7 cellular contexts compared by ENCODE assay signal in the genomic region with DNA sequence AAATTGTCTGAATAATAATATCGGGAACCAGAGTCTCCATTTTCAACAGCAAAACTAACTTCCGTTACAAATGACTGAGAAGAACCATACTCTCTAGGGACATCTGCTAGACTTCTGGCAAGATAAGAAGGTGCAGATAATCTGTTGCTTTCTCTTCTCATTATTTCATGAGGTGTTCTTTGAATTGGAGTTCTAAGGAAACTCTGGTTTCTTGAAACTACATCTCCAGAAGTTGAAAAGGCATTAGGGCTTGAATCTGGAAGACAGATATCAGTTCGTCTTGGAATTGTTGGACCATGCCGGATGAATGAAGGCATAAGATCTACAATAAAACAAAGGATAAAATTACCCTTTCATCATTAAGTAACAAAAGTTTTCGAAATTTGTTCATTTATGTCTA. TPM values are rescaled to one million over a fixed set of nuclear protein-coding genes. Genes with fewer than 3 reads are reported as not detected.
A peak's percentile ranks its signal among the peaks of the same experiment; 100 is the strongest.
DNase-seq lines count a peak whose midpoint lies in the region; ATAC-seq and TF ChIP-seq lines count a peak whose summit lies in the region.
"Not testable (repeated sequence)": the region's sequence is repeated elsewhere in the genome, so short reads cannot be mapped to it uniquely, and the experiment has no call there.

No MANE protein-coding gene starts in this region.

- peaks cover 17% of the 10 kb centered on the region; the same call in 1 of the 2 replicates for H3F3A ChIP-seq in PC-9 (ENCODE audit: insufficient read depth, low read depth)

- H3K27me3 Mint-ChIP-seq in MCF 10A (ENCODE audit: insufficient read depth, unreplicated experiment) = not testable (repeated sequence)

- ATAC-seq in DND-41 (ENCODE audit: insufficient read depth, low read depth) (peak; percentile 33; the same call in 1 of the 3 replicates), GM19351 (IDR thresholded peaks at IDR 0.05; ENCODE audit: unreplicated experiment) (peak; percentile 31), HG03460 (IDR thresholded peaks at IDR 0.05; ENCODE audit: unreplicated experiment) (peak; percentile 39)

- not testable (repeated sequence) for TF ChIP-seq CTCF in DND-41 (IDR thresholded peaks at IDR 0.05; ENCODE audit: borderline replicate concordance, extremely low read depth, low read length, poor library complexity, severe bottlenecking); PC-9 (conservative IDR thresholded peaks at IDR 0.05); MCF 10A (IDR thresholded peaks at IDR 0.05; ENCODE audit: unreplicated experiment); foreskin fibroblast (IDR thresholded peaks at IDR 0.05; ENCODE audit: low read depth, low read length); osteoblast (IDR thresholded peaks at IDR 0.05; ENCODE audit: extremely low read depth, low read depth, low read length)

- not testable (repeated sequence) for H3K9ac ChIP-seq in DND-41 (ENCODE audit: low read depth, low read length)

- H2AFZ ChIP-seq in DND-41 (ENCODE audit: low read depth, low read length); PC-9; osteoblast (ENCODE audit: low read length): not testable (repeated sequence)

- H3K4me3 ChIP-seq in DND-41 (ENCODE audit: low read depth in 1 of 2, low read length in 2 of 2); osteoblast (ENCODE audit: insufficient read depth, low read length): not testable (repeated sequence)
- peak overlapping the region; percentile 99; the same call in 1 of the 2 replicates for H3K4me3 ChIP-seq in PC-9
- H3K4me3 ChIP-seq in foreskin fibroblast (ENCODE audit: low read depth in 1 of 2, low read length in 2 of 2) = peak overlapping the region; percentile 24 to 82

- POLR2A ChIA-PET in PC-9 (lab: Charles Lee; ENCODE audit: unreplicated experiment) = not testable (repeated sequence)
- POLR2A ChIA-PET in MCF 10A (lab: Yijun Ruan, JAX) = interaction anchor here (0.7 to 2.2 kb wide), 6 partner anchors 10 to 111 kb away, joined by 3 to 31 read pairs (median 6); partner anchors contain the start of gene ATL1

- peak overlapping the region; percentile 24 for H3K4me3 Mint-ChIP-seq in MCF 10A (ENCODE audit: unreplicated experiment)

- intact Hi-C loops in PC-9 (cut with micrococcal nuclease; ENCODE audit: unreplicated experiment) = not testable (repeated sequence)
- intact Hi-C loops in MCF 10A (cut with micrococcal nuclease) = loop anchor here (5.0 kb wide), 2 partner anchors 62 to 112 kb away; no protein-coding TSS in a partner anchor

- peaks cover 11% of the 10 kb centered on the region for H3K27me3 ChIP-seq in DND-41 (ENCODE audit: insufficient read depth, low read length, poor library complexity)
- H3K27me3 ChIP-seq in PC-9 (ENCODE audit: insufficient read depth, low read depth); osteoblast (ENCODE audit: insufficient read depth, low read length): not testable (repeated sequence)

- CTCF ChIA-PET in PC-9 (lab: Charles Lee) = not testable (repeated sequence)
- CTCF ChIA-PET in MCF 10A (lab: Yijun Ruan, JAX) = interaction anchor here (1.2 to 1.3 kb wide), 2 partner anchors 56 to 64 kb away, joined by 3 read pairs; no protein-coding TSS in a partner anchor

- not testable (repeated sequence) for BruUV-seq in PC-9 (replicated peaks; lab: Mats Ljungman, UMichigan); MCF 10A (replicated peaks; lab: Mats Ljungman, UMichigan)

- H3K36me3 ChIP-seq in DND-41 (ENCODE audit: insufficient read depth, low read length) (peaks cover 15% of the 10 kb centered on the region; the same call in 1 of the 2 replicates), PC-9 (ENCODE audit: low read depth) (peaks cover 27% of the 10 kb centered on the region), osteoblast (ENCODE audit: insufficient read depth, low read length) (peaks cover 20% of the 10 kb centered on the region)

- not testable (repeated sequence) for DNase-seq in DND-41; PC-9; MCF 10A (ENCODE audit: unreplicated experiment); foreskin fibroblast; osteoblast (ENCODE audit: insufficient read length, low spot score, missing footprints)

- H3K4me1 Mint-ChIP-seq in MCF 10A (ENCODE audit: insufficient read depth, unreplicated experiment) = peaks cover 25% of the 10 kb centered on the region

- H3K4me2 ChIP-seq in DND-41 (ENCODE audit: insufficient read depth, low read length) (peak overlapping the region; percentile 91), PC-9 (peak overlapping the region; percentile 95), osteoblast (ENCODE audit: insufficient read depth, low read length) (peak overlapping the region; percentile 91)

- H3K79me2 ChIP-seq in DND-41 (ENCODE audit: insufficient read depth, low read length) = peaks cover 23% of the 10 kb centered on the region
- H3K79me2 ChIP-seq in PC-9 (ENCODE audit: low read depth) = peaks cover 56% of the 10 kb centered on the region
- H3K79me2 ChIP-seq in osteoblast (ENCODE audit: insufficient read depth, low read length) = peaks cover 63% of the 10 kb centered on the region

- not testable (repeated sequence) for H3K27ac Mint-ChIP-seq in MCF 10A (ENCODE audit: low read depth, unreplicated experiment)

- not testable (repeated sequence) for H4K20me1 ChIP-seq in DND-41 (ENCODE audit: insufficient read depth, low read length); PC-9 (ENCODE audit: insufficient read depth); osteoblast (ENCODE audit: insufficient read depth, low read length)

- H3K9me2 ChIP-seq in PC-9 (ENCODE audit: insufficient read depth) = not testable (repeated sequence)

- H3K27ac ChIP-seq in DND-41 (ENCODE audit: low read length); PC-9; osteoblast (ENCODE audit: low read depth, low read length): not testable (repeated sequence)

- H3K4me1 ChIP-seq in DND-41 (ENCODE audit: insufficient read depth, low read length) (peaks cover 30% of the 10 kb centered on the region), PC-9 (replicated peaks; ENCODE audit: insufficient read depth) (peaks cover 26% of the 10 kb centered on the region)
- H3K4me1 ChIP-seq in osteoblast (ENCODE audit: insufficient read depth, low read length) = not testable (repeated sequence)

- H3K9me3 Mint-ChIP-seq in MCF 10A (ENCODE audit: unreplicated experiment) = not testable (repeated sequence)

- H3K9me3 ChIP-seq in DND-41 (ENCODE audit: insufficient read depth, low read length, severe bottlenecking); PC-9 (ENCODE audit: insufficient read depth, low read depth); osteoblast (ENCODE audit: low read depth, low read length): not testable (repeated sequence)

- H3K36me3 Mint-ChIP-seq in MCF 10A (ENCODE audit: insufficient read depth, unreplicated experiment) = peaks cover 38% of the 10 kb centered on the region

RNA-seq across cellular contexts. Expression of gene SAV1, which starts 2.8 kb away (rescaled TPM):
- 37.1 and 40.7 TPM in 2 replicates for total RNA-seq in PC-9 (2021)
- total RNA-seq in MCF 10A (2022) = 32.5 and 34.7 TPM in 2 replicates
- 44.2 and 50.1 TPM in 2 replicates for total RNA-seq in osteoblast
